Comparison of ENCODE assay signal across 16 cellular contexts in genomic region chr1:162234571-162234970, GRCh38.
DNase-seq lines count a peak whose midpoint lies in the region; ATAC-seq and TF ChIP-seq lines count a peak whose summit lies in the region.
"Had no signal": no experiment of that assay in that cellular context is flagged by ENCODE, and none has a peak within 500 bp of the region (broad histone marks: within the 10 kb centered on the region; RNA-seq: fewer than 3 reads in every experiment).

No MANE protein-coding gene starts in this region.

- H3K36me3 Mint-ChIP-seq in CD14-positive monocyte (no peaks in the 10 kb centered on the region), progenitor cell of endocrine pancreas (ENCODE audit: insufficient read depth) (no peaks in the 10 kb centered on the region)
- H3K36me3 Mint-ChIP-seq in effector memory CD8-positive, alpha-beta T cell (ENCODE audit: insufficient read depth) = no peaks in the 10 kb centered on the region
- H3K36me3 Mint-ChIP-seq: CD8-positive, alpha-beta T cell had no signal

- no peaks in the 10 kb centered on the region for H3K9me3 ChIP-seq in HEK293 (ENCODE audit: control insufficient read depth, insufficient read depth, low read depth, low read length)
- H3K9me3 ChIP-seq in liver (ENCODE audit: control insufficient read depth in 4 of 4, low read length in 3 of 4) = no peaks in the 10 kb centered on the region
- no peaks in the 10 kb centered on the region for H3K9me3 ChIP-seq in neutrophil
- H3K9me3 ChIP-seq: BLaER1 had no signal

- intact Hi-C loops in CD14-positive monocyte (cut with micrococcal nuclease) = no loop called here

- DNase-seq in CD14-positive monocyte (ENCODE audit: low spot score) (no peak), progenitor cell of endocrine pancreas (ENCODE audit: low spot score, unreplicated experiment) (no peak)
- no peak for DNase-seq in effector memory CD8-positive, alpha-beta T cell
- DNase-seq in activated T-cell treated with anti-CD3 and anti-CD28 coated beads, Interleukin-2, amount 50 U/mL, for 48 hours = no peak
- DNase-seq: 8988T; Calu3; CD8-positive, alpha-beta T cell; DMS53; DND-41 had no signal

- H3K4me3 Mint-ChIP-seq in CD14-positive monocyte = peak overlapping the region in 1 of 2 donors; percentile 69
- H3K4me3 Mint-ChIP-seq in effector memory CD8-positive, alpha-beta T cell = no peak overlapping the region
- no peak overlapping the region for H3K4me3 Mint-ChIP-seq in progenitor cell of endocrine pancreas (ENCODE audit: low read depth)
- H3K4me3 Mint-ChIP-seq: CD8-positive, alpha-beta T cell; GM23338 had no signal

- TF ChIP-seq CTCF in CD14-positive monocyte (IDR thresholded peaks at IDR 0.05) (no peak), HEK293 (tag by site-specific recombination; IDR thresholded peaks at IDR 0.05) (no peak), liver (IDR thresholded peaks at IDR 0.05; ENCODE audit: low read depth, low read length, missing input control) (no peak), neutrophil (IDR thresholded peaks at IDR 0.05) (no peak), progenitor cell of endocrine pancreas (IDR thresholded peaks at IDR 0.05; ENCODE audit: unreplicated experiment) (no peak)

- H3K27ac Mint-ChIP-seq in CD14-positive monocyte (peak overlapping the region; percentile 77 to 96 (median 94)), progenitor cell of endocrine pancreas (no peak overlapping the region)
- no peak overlapping the region for H3K27ac Mint-ChIP-seq in effector memory CD8-positive, alpha-beta T cell
- H3K27ac Mint-ChIP-seq: CD8-positive, alpha-beta T cell; GM23338 had no signal

- peak overlapping the region in 1 of 2 donors; percentile 19 for H3K9ac ChIP-seq in liver (ENCODE audit: low read depth in 1 of 2, low read length in 2 of 2)
- H3K9ac ChIP-seq: BLaER1 had no signal

- H3K4me1 ChIP-seq in HEK293 (ENCODE audit: control insufficient read depth, insufficient read depth, low read length) = peaks cover 2% of the 10 kb centered on the region
- peaks cover 18 to 75% (median 58%) of the 10 kb centered on the region in 4 donors for H3K4me1 ChIP-seq in liver (ENCODE audit: control insufficient read depth in 4 of 4, insufficient read depth in 4 of 4, low read length in 3 of 4)
- peaks cover 59 to 70% of the 10 kb centered on the region in 2 experiments for H3K4me1 ChIP-seq in neutrophil (ENCODE audit: control insufficient read depth in 1 of 2, insufficient read depth in 1 of 2, low read depth in 1 of 2, low read length in 1 of 2)

- H3K4me3 ChIP-seq in HEK293 (ENCODE audit: low read depth, low read length) (no peak overlapping the region), liver (ENCODE audit: low read depth in 1 of 3, low read length in 3 of 3) (no peak overlapping the region), neutrophil (ENCODE audit: low read depth in 1 of 2, low read length in 1 of 2) (peak overlapping the region in 1 of 2 experiments; percentile 1)
- H3K4me3 ChIP-seq: BLaER1, GM12878, GM23338 had no signal

- ATAC-seq in effector memory CD8-positive, alpha-beta T cell (replicated peaks) = no peak
- ATAC-seq: CD8-positive, alpha-beta T cell; GM12878; HCT116 had no signal

- H3K36me3 ChIP-seq in HEK293 (ENCODE audit: control insufficient read depth in 2 of 2, insufficient read depth in 1 of 2, low read length in 2 of 2) (no peaks in the 10 kb centered on the region), liver (ENCODE audit: control insufficient read depth in 4 of 4, insufficient read depth in 3 of 4, low read depth in 1 of 4, low read length in 3 of 4) (no peaks in the 10 kb centered on the region), neutrophil (no peaks in the 10 kb centered on the region)
- H3K36me3 ChIP-seq: BLaER1 had no signal

- H3K4me1 Mint-ChIP-seq in CD14-positive monocyte (peaks cover 73% of the 10 kb centered on the region), progenitor cell of endocrine pancreas (ENCODE audit: low read depth) (no peaks in the 10 kb centered on the region)
- no peaks in the 10 kb centered on the region for H3K4me1 Mint-ChIP-seq in effector memory CD8-positive, alpha-beta T cell (ENCODE audit: low read depth in 2 of 2)

- CTCF ChIA-PET in HEK293 (lab: Yijun Ruan, JAX) = interaction anchor here (0.8 kb wide), 1 partner anchor 41 kb away, joined by 3 read pairs; no protein-coding TSS in a partner anchor

- peaks cover 0 to 4% (median 0%) of the 10 kb centered on the region in 3 donors for H3K27me3 Mint-ChIP-seq in CD14-positive monocyte (ENCODE audit: low read depth in 3 of 3)
- peaks cover 41 to 42% of the 10 kb centered on the region in 2 donors for H3K27me3 Mint-ChIP-seq in effector memory CD8-positive, alpha-beta T cell
- peaks cover 5% of the 10 kb centered on the region for H3K27me3 Mint-ChIP-seq in progenitor cell of endocrine pancreas

- no peaks in the 10 kb centered on the region for H3K27me3 ChIP-seq in liver (ENCODE audit: control insufficient read depth in 4 of 4, insufficient read depth in 4 of 4, low read length in 3 of 4)
- H3K27me3 ChIP-seq in neutrophil = no peaks in the 10 kb centered on the region
- H3K27me3 ChIP-seq: BLaER1 had no signal

- H3K27ac ChIP-seq in HEK293 (ENCODE audit: extremely low read depth, low read depth, low read length) (no peak overlapping the region), liver (ENCODE audit: low read depth in 1 of 2, low read length in 2 of 2) (peak overlapping the region; percentile 44 to 75), neutrophil (peak overlapping the region; percentile 79)
- H3K27ac ChIP-seq: BLaER1 had no signal

- WGBS in liver = 86% methylated on average over 2 of the region's 2 CpGs

- peaks cover 0 to 4% (median 0%) of the 10 kb centered on the region in 7 donors for H3K9me3 Mint-ChIP-seq in CD14-positive monocyte
- H3K9me3 Mint-ChIP-seq in effector memory CD8-positive, alpha-beta T cell = no peaks in the 10 kb centered on the region
- H3K9me3 Mint-ChIP-seq in progenitor cell of endocrine pancreas (ENCODE audit: low read depth) = no peaks in the 10 kb centered on the region
- H3K9me3 Mint-ChIP-seq: CD8-positive, alpha-beta T cell; GM23338 had no signal

- POLR2A ChIA-PET in HEK293 (lab: Yijun Ruan, JAX) = no interaction called here

- TF ChIP-seq RAD21 in liver (IDR thresholded peaks at IDR 0.05) = no peak

TF ChIP-seq in HEK293, 187 proteins besides CTCF, POLR2A, EP300 and RAD21:
- TF ChIP-seq EGR2 (tag by site-specific recombination; IDR thresholded peaks at IDR 0.05; ENCODE audit: low read depth) (peak; percentile 57), ZFHX2 (tag by site-specific recombination; conservative IDR thresholded peaks at IDR 0.05) (peak; percentile 79), OSR2 (tag by site-specific recombination; IDR thresholded peaks at IDR 0.05) (no peak), ZNF658 (tag by site-specific recombination; IDR thresholded peaks at IDR 0.05) (no peak)
TF ChIP-seq in HEK293: peak in this region for 2.

TF ChIP-seq in liver, 16 proteins besides CTCF, POLR2A, EP300 and RAD21 (continues in another document):
- TF ChIP-seq HNF4A (conservative IDR thresholded peaks at IDR 0.05) (no peak), NR2F2 (IDR thresholded peaks at IDR 0.05) (no peak), RXRA (IDR thresholded peaks at IDR 0.05) (no peak), FOXA1 (IDR thresholded peaks at IDR 0.05) (no peak), GABPA (IDR thresholded peaks at IDR 0.05 in 1 of 2, conservative IDR thresholded peaks at IDR 0.05 in 1 of 2) (no peak), EGR1 (IDR thresholded peaks at IDR 0.05; ENCODE audit: low read depth in 2 of 2) (no peak), MAX (IDR thresholded peaks at IDR 0.05) (no peak), TAF1 (conservative IDR thresholded peaks at IDR 0.05) (no peak), SP1 (IDR thresholded peaks at IDR 0.05) (no peak), HNF4G (IDR thresholded peaks at IDR 0.05) (no peak), YY1 (IDR thresholded peaks at IDR 0.05) (no peak), ZBTB33 (IDR thresholded peaks at IDR 0.05) (no peak), JUND (IDR thresholded peaks at IDR 0.05) (no peak), ATF3 (IDR thresholded peaks at IDR 0.05) (no peak)

Comparison
In these comparisons a context has a peak if more than half of its experiments do, and no peak if none do; other contexts are left out.
1. H3K27ac Mint-ChIP-seq: peak in CD14-positive monocyte (7 of 7); none in effector memory CD8-positive, alpha-beta T cell (0 of 2) and progenitor cell of endocrine pancreas (single experiment).